In genomic region chr1:11919621-11920020, GRCh38 we compare ENCODE assay signal across 12 cellular contexts.
"Had no signal": no experiment of that assay in that cellular context is flagged by ENCODE, and none has a peak within 500 bp of the region (broad histone marks: within the 10 kb centered on the region; RNA-seq: fewer than 3 reads in every experiment).

No MANE protein-coding gene starts in this region.

- ATAC-seq: activated T-cell treated with anti-CD3 and anti-CD28 coated beads, Interleukin-2, amount 50 U/mL, for 4 hours; stimulated activated naive B cell treated with anti-CD40 and anti-IgM and Interleukin-4, amounts not matched to agents 10 μg/mL and 1 μg/mL and 100 μg/mL, for 72 hours had no signal

- H3K27me3 ChIP-seq: spleen, testis had no signal

- DNase-seq: activated gamma-delta T cell; activated T-cell treated with anti-CD3 and anti-CD28 coated beads, Interleukin-2, amount 50 U/mL, for 4 hours; effector CD8-positive, alpha-beta T cell; lower lobe of right lung; naive B cell; retina; spleen; stimulated activated CD4-positive, alpha-beta T cell treated with anti-CD3 and anti-CD28 coated beads, Interleukin-1b, Interleukin-23, amount 100 ng/mL, for 48 hours; stimulated activated naive B cell treated with anti-CD40 and anti-IgM and Interleukin-4, amounts not matched to agents 10 μg/mL and 1 μg/mL and 100 μg/mL, for 72 hours; testis had no signal

- H3K4me3 Mint-ChIP-seq: activated naive CD8-positive, alpha-beta T cell; activated T-cell treated with anti-CD3 and anti-CD28 coated beads, Interleukin-2, amount 50 U/mL, for 4 hours; stimulated activated naive B cell treated with anti-CD40 and anti-IgM and Interleukin-4, amounts not matched to agents 10 μg/mL and 1 μg/mL and 100 μg/mL, for 72 hours had no signal

- H3K9me3 Mint-ChIP-seq: activated T-cell treated with anti-CD3 and anti-CD28 coated beads, Interleukin-2, amount 50 U/mL, for 4 hours; naive B cell; stimulated activated naive B cell treated with anti-CD40 and anti-IgM and Interleukin-4, amounts not matched to agents 10 μg/mL and 1 μg/mL and 100 μg/mL, for 72 hours had no signal

- H3K9ac ChIP-seq: parathyroid adenoma had no signal

- H3K9me3 ChIP-seq: lower lobe of right lung, spleen, testis had no signal

- H2AFZ ChIP-seq: parathyroid adenoma had no signal

- H3K4me3 ChIP-seq: lower lobe of right lung, spleen, testis had no signal

- H3K27ac ChIP-seq: lower lobe of right lung, parathyroid adenoma had no signal

- H3K27me3 Mint-ChIP-seq: activated naive CD8-positive, alpha-beta T cell; naive B cell; stimulated activated naive B cell treated with anti-CD40 and anti-IgM and Interleukin-4, amounts not matched to agents 10 μg/mL and 1 μg/mL and 100 μg/mL, for 72 hours had no signal
